2 cellular contexts compared by ENCODE assay signal in the genomic region with DNA sequence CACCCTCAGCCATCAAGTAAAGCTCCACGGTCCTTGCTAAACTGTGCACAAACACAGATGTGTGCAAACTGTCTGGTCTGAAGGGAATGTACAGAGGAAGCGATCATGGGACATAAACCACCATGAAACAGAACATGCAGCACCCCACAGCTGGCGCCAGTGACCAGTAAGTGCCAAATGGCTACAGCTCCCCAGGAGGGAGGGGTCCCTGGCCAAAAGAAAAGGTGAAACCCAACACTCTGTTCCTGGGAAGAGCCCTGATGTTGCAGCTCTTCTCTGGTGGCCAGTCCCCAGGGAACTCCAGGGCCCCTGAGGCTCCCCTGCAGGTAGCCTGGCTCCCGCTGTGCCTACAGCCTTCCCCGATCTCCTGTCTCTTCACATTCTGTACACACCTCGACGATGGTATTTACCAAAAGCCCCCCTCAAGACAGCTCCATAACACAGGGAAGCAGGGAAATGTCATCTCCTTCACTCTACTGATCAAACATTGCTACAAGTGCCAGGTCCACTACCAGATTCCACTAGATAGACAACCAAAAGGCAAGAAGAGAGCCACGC.
TF ChIP-seq lines count a peak whose summit lies in the region.

No MANE protein-coding gene starts in this region.

TF ChIP-seq in SK-N-SH, 30 proteins besides CTCF, POLR2A, EP300 and RAD21:
- TF ChIP-seq, protein P1, sequence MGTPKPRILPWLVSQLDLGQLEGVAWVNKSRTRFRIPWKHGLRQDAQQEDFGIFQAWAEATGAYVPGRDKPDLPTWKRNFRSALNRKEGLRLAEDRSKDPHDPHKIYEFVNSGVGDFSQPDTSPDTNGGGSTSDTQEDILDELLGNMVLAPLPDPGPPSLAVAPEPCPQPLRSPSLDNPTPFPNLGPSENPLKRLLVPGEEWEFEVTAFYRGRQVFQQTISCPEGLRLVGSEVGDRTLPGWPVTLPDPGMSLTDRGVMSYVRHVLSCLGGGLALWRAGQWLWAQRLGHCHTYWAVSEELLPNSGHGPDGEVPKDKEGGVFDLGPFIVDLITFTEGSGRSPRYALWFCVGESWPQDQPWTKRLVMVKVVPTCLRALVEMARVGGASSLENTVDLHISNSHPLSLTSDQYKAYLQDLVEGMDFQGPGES (IDR thresholded peaks at IDR 0.05; ENCODE audit: low read depth, low read length), result no peak
- TF ChIP-seq EZH2phosphoT487 (IDR thresholded peaks at IDR 0.05; ENCODE audit: borderline replicate concordance, low read depth), result no peak
- TF ChIP-seq CHD2 (IDR thresholded peaks at IDR 0.05; ENCODE audit: low read length, partially characterized antibody), result no peak
- TF ChIP-seq ELF1 (IDR thresholded peaks at IDR 0.05), result no peak
- TF ChIP-seq RFX5 (IDR thresholded peaks at IDR 0.05; ENCODE audit: low read length), result no peak

TF ChIP-seq in SK-N-SH treated with all-trans-retinoic acid at 6 μM for 48 hours, 23 proteins besides CTCF, POLR2A, EP300 and RAD21:
- TF ChIP-seq, protein P2, sequence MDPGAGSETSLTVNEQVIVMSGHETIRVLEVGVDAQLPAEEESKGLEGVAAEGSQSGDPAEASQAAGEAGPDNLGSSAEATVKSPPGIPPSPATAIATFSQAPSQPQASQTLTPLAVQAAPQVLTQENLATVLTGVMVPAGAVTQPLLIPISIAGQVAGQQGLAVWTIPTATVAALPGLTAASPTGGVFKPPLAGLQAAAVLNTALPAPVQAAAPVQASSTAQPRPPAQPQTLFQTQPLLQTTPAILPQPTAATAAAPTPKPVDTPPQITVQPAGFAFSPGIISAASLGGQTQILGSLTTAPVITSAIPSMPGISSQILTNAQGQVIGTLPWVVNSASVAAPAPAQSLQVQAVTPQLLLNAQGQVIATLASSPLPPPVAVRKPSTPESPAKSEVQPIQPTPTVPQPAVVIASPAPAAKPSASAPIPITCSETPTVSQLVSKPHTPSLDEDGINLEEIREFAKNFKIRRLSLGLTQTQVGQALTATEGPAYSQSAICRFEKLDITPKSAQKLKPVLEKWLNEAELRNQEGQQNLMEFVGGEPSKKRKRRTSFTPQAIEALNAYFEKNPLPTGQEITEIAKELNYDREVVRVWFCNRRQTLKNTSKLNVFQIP (CRISPR knock-in tag; IDR thresholded peaks at IDR 0.05; ENCODE audit: borderline replicate concordance, low read depth), result no peak
- no peak for TF ChIP-seq ZNF70 (CRISPR knock-in tag; IDR thresholded peaks at IDR 0.05)
- TF ChIP-seq OSR1 (CRISPR knock-in tag; IDR thresholded peaks at IDR 0.05), result no peak
- no peak for TF ChIP-seq ZNF565 (CRISPR knock-in tag; conservative IDR thresholded peaks at IDR 0.05; ENCODE audit: low read depth)
- TF ChIP-seq, protein P3, sequence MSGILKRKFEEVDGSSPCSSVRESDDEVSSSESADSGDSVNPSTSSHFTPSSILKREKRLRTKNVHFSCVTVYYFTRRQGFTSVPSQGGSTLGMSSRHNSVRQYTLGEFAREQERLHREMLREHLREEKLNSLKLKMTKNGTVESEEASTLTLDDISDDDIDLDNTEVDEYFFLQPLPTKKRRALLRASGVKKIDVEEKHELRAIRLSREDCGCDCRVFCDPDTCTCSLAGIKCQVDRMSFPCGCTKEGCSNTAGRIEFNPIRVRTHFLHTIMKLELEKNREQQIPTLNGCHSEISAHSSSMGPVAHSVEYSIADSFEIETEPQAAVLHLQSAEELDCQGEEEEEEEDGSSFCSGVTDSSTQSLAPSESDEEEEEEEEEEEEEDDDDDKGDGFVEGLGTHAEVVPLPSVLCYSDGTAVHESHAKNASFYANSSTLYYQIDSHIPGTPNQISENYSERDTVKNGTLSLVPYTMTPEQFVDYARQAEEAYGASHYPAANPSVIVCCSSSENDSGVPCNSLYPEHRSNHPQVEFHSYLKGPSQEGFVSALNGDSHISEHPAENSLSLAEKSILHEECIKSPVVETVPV (CRISPR knock-in tag; IDR thresholded peaks at IDR 0.05), result no peak
- no peak for TF ChIP-seq RARB (CRISPR knock-in tag; IDR thresholded peaks at IDR 0.05)
TF ChIP-seq in SK-N-SH treated with all-trans-retinoic acid at 6 μM for 48 hours: peak in this region for 0.
